1 cellular context compared by ENCODE assay signal in the genomic region with DNA sequence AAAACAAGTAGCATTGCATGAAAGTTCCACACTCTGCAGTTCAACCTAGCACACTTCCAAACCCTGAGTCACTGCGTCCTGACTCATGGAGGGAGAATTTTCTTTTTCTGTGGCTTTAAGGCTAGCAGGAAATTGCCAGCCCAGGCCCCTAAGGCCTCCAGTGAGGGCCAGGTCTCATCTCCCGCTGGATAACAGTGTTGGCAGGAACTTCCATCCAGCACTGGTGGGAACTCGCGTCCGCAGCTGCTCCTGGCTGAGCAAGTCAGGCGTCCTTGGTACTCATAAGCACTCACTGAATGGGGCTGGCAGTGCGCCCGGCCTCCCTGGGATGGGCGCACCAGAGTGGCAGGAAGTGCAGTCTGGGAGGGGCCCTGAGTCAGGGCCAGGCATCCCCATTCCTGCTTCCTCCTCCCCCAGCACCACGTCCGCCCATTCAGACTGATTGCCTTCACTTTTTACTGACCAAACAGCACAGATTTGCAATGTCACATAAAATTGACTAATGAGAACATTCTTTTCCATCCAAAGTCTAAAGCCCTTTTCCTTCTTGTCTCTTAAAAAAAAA.
TF ChIP-seq lines count a peak whose summit lies in the region.

No MANE protein-coding gene starts in this region.

TF ChIP-seq in WTC11, 78 proteins besides CTCF, POLR2A, EP300 and RAD21 (continued from another document):
- TF ChIP-seq, protein P1, sequence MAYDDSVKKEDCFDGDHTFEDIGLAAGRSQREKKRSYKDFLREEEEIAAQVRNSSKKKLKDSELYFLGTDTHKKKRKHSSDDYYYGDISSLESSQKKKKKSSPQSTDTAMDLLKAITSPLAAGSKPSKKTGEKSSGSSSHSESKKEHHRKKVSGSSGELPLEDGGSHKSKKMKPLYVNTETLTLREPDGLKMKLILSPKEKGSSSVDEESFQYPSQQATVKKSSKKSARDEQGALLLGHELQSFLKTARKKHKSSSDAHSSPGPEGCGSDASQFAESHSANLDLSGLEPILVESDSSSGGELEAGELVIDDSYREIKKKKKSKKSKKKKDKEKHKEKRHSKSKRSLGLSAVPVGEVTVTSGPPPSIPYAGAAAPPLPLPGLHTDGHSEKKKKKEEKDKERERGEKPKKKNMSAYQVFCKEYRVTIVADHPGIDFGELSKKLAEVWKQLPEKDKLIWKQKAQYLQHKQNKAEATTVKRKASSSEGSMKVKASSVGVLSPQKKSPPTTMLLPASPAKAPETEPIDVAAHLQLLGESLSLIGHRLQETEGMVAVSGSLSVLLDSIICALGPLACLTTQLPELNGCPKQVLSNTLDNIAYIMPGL (CRISPR knock-in tag; IDR thresholded peaks at IDR 0.05): no peak
- no peak for TF ChIP-seq FOXP1 (CRISPR knock-in tag; IDR thresholded peaks at IDR 0.05; ENCODE audit: borderline replicate concordance)
TF ChIP-seq in WTC11: peak in this region for 0.
